Comparison of ENCODE assay signal across 1 cellular context in genomic region chr5:115840825-115841224, GRCh38.
TF ChIP-seq lines count a peak whose summit lies in the region.

No MANE protein-coding gene starts in this region.

TF ChIP-seq in endothelial cell of umbilical vein, 7 proteins besides CTCF, POLR2A, EP300 and RAD21:
- no peak for TF ChIP-seq MYC (IDR thresholded peaks at IDR 0.05; ENCODE audit: low read depth, low read length)
- no peak for TF ChIP-seq GATA2 (IDR thresholded peaks at IDR 0.05; ENCODE audit: insufficient read depth, insufficient read length, low read depth, low read length)
- TF ChIP-seq POLR2AphosphoS5 (IDR thresholded peaks at IDR 0.05; ENCODE audit: insufficient read depth, low read depth, low read length): no peak
- TF ChIP-seq, protein P1, sequence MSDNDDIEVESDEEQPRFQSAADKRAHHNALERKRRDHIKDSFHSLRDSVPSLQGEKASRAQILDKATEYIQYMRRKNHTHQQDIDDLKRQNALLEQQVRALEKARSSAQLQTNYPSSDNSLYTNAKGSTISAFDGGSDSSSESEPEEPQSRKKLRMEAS (IDR thresholded peaks at IDR 0.05; ENCODE audit: insufficient read depth, insufficient read length): no peak
- TF ChIP-seq FOS (IDR thresholded peaks at IDR 0.05; ENCODE audit: borderline replicate concordance, insufficient read depth, low read length): no peak
- no peak for TF ChIP-seq EZH2 (IDR thresholded peaks at IDR 0.05; ENCODE audit: borderline replicate concordance, low read depth, low read length, severe bottlenecking)
- no peak for TF ChIP-seq JUN (IDR thresholded peaks at IDR 0.05; ENCODE audit: borderline replicate concordance, insufficient read depth, insufficient read length, low read depth)
